ENCODE assay signal across 1 cellular context in the genomic region with DNA sequence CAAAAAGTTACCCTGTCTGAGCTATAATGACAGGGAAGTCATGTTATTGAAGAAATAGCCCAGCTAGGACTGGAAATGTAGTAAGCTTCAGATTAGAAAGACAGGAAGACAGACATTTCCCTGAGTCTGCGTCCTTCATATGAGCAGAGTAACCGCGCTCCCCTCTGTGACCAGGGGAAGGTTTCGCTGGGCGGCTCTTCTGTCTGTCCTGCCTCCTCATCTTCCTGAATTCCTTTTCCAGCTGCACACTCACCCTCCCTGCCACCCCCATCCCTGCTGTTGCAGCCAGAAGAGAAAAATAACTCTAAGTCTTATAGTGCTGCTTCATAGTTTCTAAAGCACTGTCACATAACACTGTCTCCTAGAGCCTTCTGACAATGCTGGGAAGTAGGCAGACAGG.
TF ChIP-seq lines count a peak whose summit lies in the region.

No MANE protein-coding gene starts in this region.

TF ChIP-seq in GM23338, 12 proteins besides CTCF, POLR2A, EP300 and RAD21:
- TF ChIP-seq ZNF462 (CRISPR knock-in tag; IDR thresholded peaks at IDR 0.05) (no peak), ZNF331 (CRISPR knock-in tag; IDR thresholded peaks at IDR 0.05; ENCODE audit: low read depth) (peak; percentile 52; the same call in 1 of the 2 replicates), EZH2phosphoT487 (IDR thresholded peaks at IDR 0.05; ENCODE audit: unreplicated experiment) (no peak)
